In genomic region chr11:60192564-60192963, GRCh38 we compare ENCODE assay signal across 6 cellular contexts. TPM values are rescaled to one million over a fixed set of nuclear protein-coding genes. Genes with fewer than 3 reads are reported as not detected.
"Had no signal": no experiment of that assay in that cellular context is flagged by ENCODE, and none has a peak within 500 bp of the region (broad histone marks: within the 10 kb centered on the region; RNA-seq: fewer than 3 reads in every experiment).

No MANE protein-coding gene starts in this region.

RNA-seq across cellular contexts. Expression of gene MS4A6A, which starts 9.7 kb away (rescaled TPM):
- polyA plus RNA-seq: fibroblast of lung, foreskin keratinocyte, mammary epithelial cell had no signal

RNA-seq across cellular contexts. Expression of gene MS4A4E, which starts 50.4 kb away (rescaled TPM):
- polyA plus RNA-seq: fibroblast of lung; foreskin keratinocyte; hepatocyte; immature natural killer cell; mammary epithelial cell; naive thymus-derived CD4-positive, alpha-beta T cell had no signal
